In the genomic region with DNA sequence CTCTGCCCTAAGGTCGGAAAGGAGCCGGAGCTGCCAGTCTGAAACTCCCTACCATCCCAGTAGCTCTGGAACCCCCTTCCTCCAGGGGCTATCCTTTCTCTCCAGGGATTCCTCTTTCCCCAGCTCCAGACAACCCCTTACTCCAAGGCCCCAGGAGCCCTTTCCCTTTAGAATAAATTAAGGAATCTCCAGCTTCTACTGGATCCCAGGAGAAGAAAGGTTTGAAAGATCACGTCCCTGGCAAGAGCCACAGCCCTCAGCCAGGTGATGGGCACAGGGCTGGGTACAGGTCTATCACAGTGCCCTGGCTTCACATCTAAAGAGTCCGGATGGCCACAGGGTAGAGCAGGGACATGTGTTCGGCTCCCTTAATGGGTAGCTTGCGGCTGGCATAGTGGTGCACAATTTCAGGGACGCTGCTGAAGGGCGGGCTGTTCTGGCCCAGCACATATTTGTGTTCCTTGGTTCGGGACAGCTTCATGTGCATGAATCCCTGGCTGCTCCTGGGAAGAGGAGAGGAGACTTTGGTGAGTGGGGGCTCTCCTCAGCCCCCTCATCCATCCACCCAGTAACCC, we compare ENCODE assay signal across 8 cellular contexts. TPM values are rescaled to one million over a fixed set of nuclear protein-coding genes. Genes with fewer than 3 reads are reported as not detected.
A peak's percentile ranks its signal among the peaks of the same experiment; 100 is the strongest.
DNase-seq lines count a peak whose midpoint lies in the region; ATAC-seq and TF ChIP-seq lines count a peak whose summit lies in the region.

No MANE protein-coding gene starts in this region.

- peak overlapping the region in 8 of 10 experiments; percentile 57 to 74 (median 64); a peak in 8 of 20 replicates for H3K4me3 ChIP-seq in BLaER1 treated with 17β-estradiol and CSF1 and Interleukin-3, amounts not matched to agents 10 nM and 100 nM
- H3K4me3 ChIP-seq in OCI-LY3 (ENCODE audit: low read length) = peak overlapping the region; percentile 99
- H3K4me3 ChIP-seq in neutrophil (ENCODE audit: low read depth in 1 of 2, low read length in 1 of 2) = peak overlapping the region; percentile 62 to 76

- no peaks in the 10 kb centered on the region for H3K9me3 ChIP-seq in BLaER1 treated with 17β-estradiol and CSF1 and Interleukin-3, amounts not matched to agents 10 nM and 100 nM (replicated peaks in 1 of 11)
- H3K9me3 ChIP-seq in OCI-LY3 (ENCODE audit: insufficient read depth, low read length) (no peaks in the 10 kb centered on the region), neutrophil (no peaks in the 10 kb centered on the region)

- H3K9me3 Mint-ChIP-seq in endothelial cell (ENCODE audit: unreplicated experiment) = no peaks in the 10 kb centered on the region

- H4K20me1 ChIP-seq in BLaER1 treated with 17β-estradiol and CSF1 and Interleukin-3, amounts not matched to agents 10 nM and 100 nM = peaks cover 0 to 8% (median 0%) of the 10 kb centered on the region in 11 experiments; a peak in 2 of 22 replicates
- no peaks in the 10 kb centered on the region for H4K20me1 ChIP-seq in OCI-LY3 (ENCODE audit: insufficient read depth, low read length)

- TF ChIP-seq CTCF in OCI-LY3 (IDR thresholded peaks at IDR 0.05; ENCODE audit: low read depth, low read length) = no peak
- TF ChIP-seq CTCF in endothelial cell (IDR thresholded peaks at IDR 0.05; ENCODE audit: unreplicated experiment) = no peak
- no peak for TF ChIP-seq CTCF in neutrophil (IDR thresholded peaks at IDR 0.05)

- H3K4me3 Mint-ChIP-seq in endothelial cell (ENCODE audit: unreplicated experiment) = peak overlapping the region; percentile 76

- H3K4me1 Mint-ChIP-seq in endothelial cell (ENCODE audit: unreplicated experiment) = peaks cover 2% of the 10 kb centered on the region

- DNase-seq in endothelial cell (ENCODE audit: low spot score) = no peak
- DNase-seq in SHP77 (lab: John Stamatoyannopoulos, UW) = no peak
- DNase-seq in activated effector memory CD4-positive, alpha-beta T cell treated with Interleukin-2 at 50 U/mL for 16 hours = no peak
- no peak for DNase-seq in central memory CD4-positive, alpha-beta T cell

- H3K79me2 ChIP-seq in OCI-LY3 (ENCODE audit: low read length) = peaks cover 11% of the 10 kb centered on the region

- H2AFZ ChIP-seq in OCI-LY3 (ENCODE audit: low read depth, low read length) = no peak overlapping the region

- peak overlapping the region; percentile 48 for H3K27ac Mint-ChIP-seq in endothelial cell (ENCODE audit: unreplicated experiment)

- H3K27me3 Mint-ChIP-seq in endothelial cell (ENCODE audit: unreplicated experiment) = peaks cover 5% of the 10 kb centered on the region

- peak overlapping the region in 10 of 11 experiments; percentile 72 to 94 (median 84); a peak in 19 of 22 replicates for H3K4me2 ChIP-seq in BLaER1 treated with 17β-estradiol and CSF1 and Interleukin-3, amounts not matched to agents 10 nM and 100 nM
- H3K4me2 ChIP-seq in OCI-LY3 (ENCODE audit: low read length) = peak overlapping the region; percentile 99

- no peak for ATAC-seq in GM19397 (IDR thresholded peaks at IDR 0.05; ENCODE audit: unreplicated experiment)

- peak overlapping the region; percentile 96 to 100 (median 99); a peak in 19 of 22 replicates for H3K9ac ChIP-seq in BLaER1 treated with 17β-estradiol and CSF1 and Interleukin-3, amounts not matched to agents 10 nM and 100 nM
- peak overlapping the region; percentile 100; the same call in 1 of the 2 replicates for H3K9ac ChIP-seq in OCI-LY3 (ENCODE audit: low read length)

- peaks cover 9% of the 10 kb centered on the region for H3K36me3 Mint-ChIP-seq in endothelial cell (ENCODE audit: low read depth, unreplicated experiment)

- peaks cover 0 to 21% (median 14%) of the 10 kb centered on the region in 11 experiments; a peak in 16 of 22 replicates for H3K36me3 ChIP-seq in BLaER1 treated with 17β-estradiol and CSF1 and Interleukin-3, amounts not matched to agents 10 nM and 100 nM
- no peaks in the 10 kb centered on the region for H3K36me3 ChIP-seq in OCI-LY3 (replicated peaks; ENCODE audit: low read depth, low read length)
- no peaks in the 10 kb centered on the region for H3K36me3 ChIP-seq in neutrophil

- H3K4me1 ChIP-seq in BLaER1 treated with 17β-estradiol and CSF1 and Interleukin-3, amounts not matched to agents 10 nM and 100 nM = peaks cover 28 to 86% (median 79%) of the 10 kb centered on the region in 10 experiments
- peaks cover 22% of the 10 kb centered on the region for H3K4me1 ChIP-seq in OCI-LY3 (ENCODE audit: low read length)
- peaks cover 0 to 9% of the 10 kb centered on the region in 2 experiments for H3K4me1 ChIP-seq in neutrophil (ENCODE audit: control insufficient read depth in 1 of 2, insufficient read depth in 1 of 2, low read depth in 1 of 2, low read length in 1 of 2)

- no peaks in the 10 kb centered on the region for H3K27me3 ChIP-seq in BLaER1 treated with 17β-estradiol and CSF1 and Interleukin-3, amounts not matched to agents 10 nM and 100 nM
- H3K27me3 ChIP-seq in OCI-LY3 (ENCODE audit: low read depth, low read length) = no peaks in the 10 kb centered on the region
- no peaks in the 10 kb centered on the region for H3K27me3 ChIP-seq in neutrophil

- peak overlapping the region in 10 of 11 experiments; percentile 96 to 100 (median 100); a peak in 20 of 22 replicates for H3K27ac ChIP-seq in BLaER1 treated with 17β-estradiol and CSF1 and Interleukin-3, amounts not matched to agents 10 nM and 100 nM
- H3K27ac ChIP-seq in OCI-LY3 (ENCODE audit: low read length) (no peak overlapping the region), neutrophil (peak overlapping the region; percentile 88)

RNA-seq across cellular contexts. Expression of a gene that starts 20.0 kb away (rescaled TPM):
- 23.0 TPM for total RNA-seq in endothelial cell (ENCODE audit: unreplicated experiment)

RNA-seq across cellular contexts. Expression of a gene that starts 37.9 kb away (rescaled TPM):
- not detected for total RNA-seq in endothelial cell (ENCODE audit: unreplicated experiment)

RNA-seq across cellular contexts. Expression of a gene that starts 38.0 kb away (rescaled TPM):
- 1.9 TPM for total RNA-seq in endothelial cell (ENCODE audit: unreplicated experiment)

RNA-seq across cellular contexts. Expression of a gene that starts 53.6 kb away (rescaled TPM):
- not detected for total RNA-seq in endothelial cell (ENCODE audit: unreplicated experiment)

RNA-seq across cellular contexts. Expression of a gene that starts 53.7 kb away (rescaled TPM):
- 1.2 TPM for total RNA-seq in endothelial cell (ENCODE audit: unreplicated experiment)
